Comparison of ENCODE assay signal across 15 cellular contexts in the genomic region with DNA sequence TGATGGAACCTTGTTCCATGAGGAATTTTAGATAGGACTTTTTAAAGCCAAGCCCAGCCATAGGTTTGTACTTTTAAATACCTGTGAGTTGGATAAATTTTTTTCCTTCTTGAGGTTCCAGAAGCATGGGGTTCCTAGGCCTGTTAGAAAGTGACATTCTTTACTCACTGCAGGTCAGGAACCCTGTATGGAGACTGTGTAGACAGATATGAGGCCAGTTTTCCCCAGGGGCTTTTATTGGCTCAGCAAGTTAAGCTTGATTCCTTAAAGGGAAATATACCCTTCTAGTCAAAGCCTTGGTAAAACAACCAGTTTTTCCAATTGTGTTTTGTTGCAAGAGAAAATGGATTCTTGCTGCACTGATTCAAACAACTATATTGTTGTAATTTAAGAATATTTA. TPM values are rescaled to one million over a fixed set of nuclear protein-coding genes. Genes with fewer than 3 reads are reported as not detected.
A peak's percentile ranks its signal among the peaks of the same experiment; 100 is the strongest.
DNase-seq lines count a peak whose midpoint lies in the region; ATAC-seq, FAIRE-seq and TF ChIP-seq lines count a peak whose summit lies in the region.
"Had no signal": no experiment of that assay in that cellular context is flagged by ENCODE, and none has a peak within 500 bp of the region (broad histone marks: within the 10 kb centered on the region; RNA-seq: fewer than 3 reads in every experiment).

No MANE protein-coding gene starts in this region.

- H3K9ac ChIP-seq in HUES48 (ENCODE audit: low read depth, low read length) (no peak overlapping the region), kidney (ENCODE audit: low read length in 2 of 2) (peak overlapping the region in 1 of 2 donors; percentile 54)

- TF ChIP-seq POLR2A in body of pancreas (IDR thresholded peaks at IDR 0.05), result no peak

- H3K27me3 ChIP-seq in HUES48 (ENCODE audit: control insufficient read depth, insufficient read depth, low read length) (no peaks in the 10 kb centered on the region), body of pancreas (no peaks in the 10 kb centered on the region), tibial artery (no peaks in the 10 kb centered on the region)
- H3K27me3 ChIP-seq: pancreas had no signal

- H3K4me1 ChIP-seq in HUES48 (ENCODE audit: control insufficient read depth, insufficient read depth, low read length) (peaks cover 26% of the 10 kb centered on the region), body of pancreas (peaks cover 57% of the 10 kb centered on the region), kidney (ENCODE audit: control insufficient read depth in 1 of 2, insufficient read depth in 1 of 2, low read depth in 1 of 2, low read length in 2 of 2) (peaks cover 5 to 38% of the 10 kb centered on the region in 2 donors), tibial artery (peaks cover 0 to 49% (median 32%) of the 10 kb centered on the region in 4 donors)

- H3K9me3 ChIP-seq in HUES48 (ENCODE audit: control insufficient read depth, insufficient read depth, low read length) (no peaks in the 10 kb centered on the region), body of pancreas (no peaks in the 10 kb centered on the region), kidney (ENCODE audit: control insufficient read depth in 1 of 2, low read length in 2 of 2) (no peaks in the 10 kb centered on the region), tibial artery (no peaks in the 10 kb centered on the region)
- H3K9me3 ChIP-seq: pancreas had no signal

- no peak for FAIRE-seq in kidney (lab: Jason Lieb, UNC)
- FAIRE-seq: pancreas had no signal

- H3K27ac ChIP-seq in HUES48 (ENCODE audit: low read depth, low read length), result peak overlapping the region; percentile 1
- peak overlapping the region in 3 of 4 donors; percentile 31 to 64 (median 56) for H3K27ac ChIP-seq in body of pancreas
- peak overlapping the region; percentile 54 to 85 for H3K27ac ChIP-seq in kidney (ENCODE audit: low read depth in 2 of 2, low read length in 2 of 2)
- peak overlapping the region; percentile 86 to 90 for H3K27ac ChIP-seq in tibial artery

- ATAC-seq in body of pancreas (no peak), GM19324 (IDR thresholded peaks at IDR 0.05; ENCODE audit: low FRiP score, unreplicated experiment) (no peak)
- ATAC-seq: PC-3 had no signal

- H3K4me3 ChIP-seq in HUES48 (ENCODE audit: low read depth, low read length) (no peak overlapping the region), body of pancreas (no peak overlapping the region), kidney (ENCODE audit: low read length in 2 of 2) (peak overlapping the region in 1 of 2 donors; percentile 15), tibial artery (peak overlapping the region in 1 of 2 donors; percentile 27)
- H3K4me3 ChIP-seq: lung, pancreas had no signal

- H3K36me3 ChIP-seq in HUES48 (ENCODE audit: control insufficient read depth, insufficient read depth, low read length) (no peaks in the 10 kb centered on the region), body of pancreas (replicated peaks in 1 of 2; ENCODE audit: insufficient read depth in 1 of 2, low read depth in 2 of 2) (no peaks in the 10 kb centered on the region), kidney (ENCODE audit: control insufficient read depth in 1 of 2, insufficient read depth in 2 of 2, low read length in 2 of 2) (peaks cover 2 to 5% of the 10 kb centered on the region in 2 donors), tibial artery (peaks cover 0 to 21% (median 13%) of the 10 kb centered on the region in 3 donors)

- no peak for TF ChIP-seq CTCF in body of pancreas (IDR thresholded peaks at IDR 0.05)
- TF ChIP-seq CTCF in kidney (IDR thresholded peaks at IDR 0.05; ENCODE audit: borderline replicate concordance, extremely low read depth, insufficient read depth), result no peak
- no peak for TF ChIP-seq CTCF in tibial artery (IDR thresholded peaks at IDR 0.05)

- DNase-seq in body of pancreas, result no peak
- no peak for DNase-seq in kidney
- no peak for DNase-seq in tibial artery
- DNase-seq in DMS53 (lab: John Stamatoyannopoulos, UW), result no peak
- no peak for DNase-seq in stimulated activated CD8-positive, alpha-beta memory T cell treated with anti-CD3 and anti-CD28 coated beads, Interleukin-4, amount 100 ng/mL, for 48 hours
- DNase-seq in cerebellar nuclear complex (lab: John Stamatoyannopoulos, UW), result no peak
- DNase-seq: activated CD4-positive, alpha-beta T cell treated with anti-CD3 and anti-CD28 coated beads, Interleukin-2, amount 10 ng/mL, durations not matched to agents 24 days and 14 days; CD8-positive, alpha-beta memory T cell; hypothalamus; pancreas; PC-3; T-helper 1 cell had no signal

- intact Hi-C loops in body of pancreas (cut with DNase I), result no loop called here
- intact Hi-C loops in kidney (cut with DNase I), result no loop called here
- intact Hi-C loops in tibial artery (cut with DNase I; ENCODE audit: low total_unique reads), result no loop called here

RNA-seq across cellular contexts. Expression of a gene that starts 38.4 kb away (rescaled TPM):
- total RNA-seq in body of pancreas, result 10 to 100 TPM; 16.1 to 31.6 TPM
- 14.0 TPM for total RNA-seq in kidney
- 6.3 TPM for polyA plus RNA-seq in kidney (ENCODE audit: insufficient read depth, low read depth, low replicate concordance)

RNA-seq across cellular contexts. Expression of a gene that starts 49.1 kb away (rescaled TPM):
- total RNA-seq in body of pancreas (100 to 1,000 TPM; 382 to 399 TPM), kidney (287 TPM)
- 168 TPM for polyA plus RNA-seq in kidney (ENCODE audit: insufficient read depth, low read depth, low replicate concordance)

Comparison
In these comparisons a context has a peak if more than half of its experiments do, and no peak if none do; other contexts are left out.
1. H3K27ac ChIP-seq: peak in every context shown above with its lines; median percentile 88 in tibial artery; 70 in kidney; 56 in body of pancreas; 1 in HUES48.